Comparison of ENCODE assay signal across 1 cellular context in genomic region chr5:109701779-109702178, GRCh38.
A peak's percentile ranks its signal among the peaks of the same experiment; 100 is the strongest.
TF ChIP-seq lines count a peak whose summit lies in the region.

No MANE protein-coding gene starts in this region.

TF ChIP-seq in HEK293, 187 proteins besides CTCF, POLR2A, EP300 and RAD21 (continued from another document):
- TF ChIP-seq, protein P1, sequence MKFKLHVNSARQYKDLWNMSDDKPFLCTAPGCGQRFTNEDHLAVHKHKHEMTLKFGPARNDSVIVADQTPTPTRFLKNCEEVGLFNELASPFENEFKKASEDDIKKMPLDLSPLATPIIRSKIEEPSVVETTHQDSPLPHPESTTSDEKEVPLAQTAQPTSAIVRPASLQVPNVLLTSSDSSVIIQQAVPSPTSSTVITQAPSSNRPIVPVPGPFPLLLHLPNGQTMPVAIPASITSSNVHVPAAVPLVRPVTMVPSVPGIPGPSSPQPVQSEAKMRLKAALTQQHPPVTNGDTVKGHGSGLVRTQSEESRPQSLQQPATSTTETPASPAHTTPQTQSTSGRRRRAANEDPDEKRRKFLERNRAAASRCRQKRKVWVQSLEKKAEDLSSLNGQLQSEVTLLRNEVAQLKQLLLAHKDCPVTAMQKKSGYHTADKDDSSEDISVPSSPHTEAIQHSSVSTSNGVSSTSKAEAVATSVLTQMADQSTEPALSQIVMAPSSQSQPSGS (tag by site-specific recombination; IDR thresholded peaks at IDR 0.05; ENCODE audit: low read depth) = peak; percentile 35; the same call in 1 of the 2 replicates
- TF ChIP-seq, protein P2, sequence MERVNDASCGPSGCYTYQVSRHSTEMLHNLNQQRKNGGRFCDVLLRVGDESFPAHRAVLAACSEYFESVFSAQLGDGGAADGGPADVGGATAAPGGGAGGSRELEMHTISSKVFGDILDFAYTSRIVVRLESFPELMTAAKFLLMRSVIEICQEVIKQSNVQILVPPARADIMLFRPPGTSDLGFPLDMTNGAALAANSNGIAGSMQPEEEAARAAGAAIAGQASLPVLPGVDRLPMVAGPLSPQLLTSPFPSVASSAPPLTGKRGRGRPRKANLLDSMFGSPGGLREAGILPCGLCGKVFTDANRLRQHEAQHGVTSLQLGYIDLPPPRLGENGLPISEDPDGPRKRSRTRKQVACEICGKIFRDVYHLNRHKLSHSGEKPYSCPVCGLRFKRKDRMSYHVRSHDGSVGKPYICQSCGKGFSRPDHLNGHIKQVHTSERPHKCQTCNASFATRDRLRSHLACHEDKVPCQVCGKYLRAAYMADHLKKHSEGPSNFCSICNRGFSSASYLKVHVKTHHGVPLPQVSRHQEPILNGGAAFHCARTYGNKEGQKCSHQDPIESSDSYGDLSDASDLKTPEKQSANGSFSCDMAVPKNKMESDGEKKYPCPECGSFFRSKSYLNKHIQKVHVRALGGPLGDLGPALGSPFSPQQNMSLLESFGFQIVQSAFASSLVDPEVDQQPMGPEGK (tag by site-specific recombination; IDR thresholded peaks at IDR 0.05) = no peak
- TF ChIP-seq ZNF555 (tag by site-specific recombination; conservative IDR thresholded peaks at IDR 0.05) = no peak
